10 cellular contexts compared by ENCODE assay signal in the genomic region with DNA sequence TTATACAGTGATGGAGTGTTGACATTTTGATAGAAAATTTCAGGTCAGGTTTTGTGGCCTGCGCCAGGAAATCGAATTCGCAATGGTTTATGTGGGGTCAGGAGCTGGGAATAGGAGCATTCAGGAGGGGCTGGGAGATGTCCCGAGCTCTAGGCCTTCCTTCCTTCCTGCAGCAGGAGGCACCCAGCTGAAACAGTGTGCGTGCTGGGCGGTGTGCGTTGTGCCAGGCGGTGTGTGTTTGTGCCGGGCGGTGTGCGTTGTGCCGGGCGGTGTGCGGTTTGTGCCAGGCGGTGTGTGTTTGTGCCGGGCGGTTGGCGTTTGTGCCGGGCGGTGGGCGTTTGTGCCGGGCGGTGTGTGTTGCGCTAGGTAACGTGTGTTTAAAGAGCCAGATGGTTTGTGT. TPM values are rescaled to one million over a fixed set of nuclear protein-coding genes. Genes with fewer than 3 reads are reported as not detected.
DNase-seq lines count a peak whose midpoint lies in the region; ATAC-seq and TF ChIP-seq lines count a peak whose summit lies in the region.
"Had no signal": no experiment of that assay in that cellular context is flagged by ENCODE, and none has a peak within 500 bp of the region (broad histone marks: within the 10 kb centered on the region; RNA-seq: fewer than 3 reads in every experiment).

No MANE protein-coding gene starts in this region.

- no peaks in the 10 kb centered on the region for H3K36me3 ChIP-seq in Caco-2 (ENCODE audit: control insufficient read depth, insufficient read depth, low read length)
- H3K36me3 ChIP-seq in PC-3 (ENCODE audit: low read depth, low read length), result no peaks in the 10 kb centered on the region

- ATAC-seq in PC-3, result no peak
- no peak for ATAC-seq in HG02970 (IDR thresholded peaks at IDR 0.05; ENCODE audit: low FRiP score, unreplicated experiment)
- ATAC-seq in GM21360 (IDR thresholded peaks at IDR 0.05; ENCODE audit: unreplicated experiment), result no peak

- DNase-seq in Caco-2 (no peak), PC-3 (no peak), coronary artery (ENCODE audit: low spot score) (no peak), neural crest cell (ENCODE audit: low read depth, low spot score) (no peak), DMS114 treated with DMSO at 0.1 percent for 48 hours (lab: John Stamatoyannopoulos, UW; ENCODE audit: unreplicated experiment) (no peak)
- no peak for DNase-seq in stimulated activated naive CD4-positive, alpha-beta T cell (lab: John Stamatoyannopoulos, UW)
- DNase-seq: nucleus accumbens had no signal

- no peak for TF ChIP-seq CTCF in Caco-2 (IDR thresholded peaks at IDR 0.05; ENCODE audit: insufficient read depth in 1 of 2, low read depth in 1 of 2, low read length in 1 of 2, severe bottlenecking in 1 of 2, unreplicated experiment in 1 of 2)
- TF ChIP-seq CTCF in PC-3 (conservative IDR thresholded peaks at IDR 0.05; ENCODE audit: low read depth, low read length), result no peak
- TF ChIP-seq CTCF in coronary artery (IDR thresholded peaks at IDR 0.05), result no peak
- no peak for TF ChIP-seq CTCF in neural crest cell (conservative IDR thresholded peaks at IDR 0.05)

- H3K36me3 Mint-ChIP-seq in Caco-2 (ENCODE audit: insufficient read depth, unreplicated experiment), result peaks cover 10% of the 10 kb centered on the region
- H3K36me3 Mint-ChIP-seq in neural crest cell (ENCODE audit: low read depth), result no peaks in the 10 kb centered on the region

- POLR2A ChIA-PET in Caco-2 (lab: Charles Lee) (interaction anchor here (0.5 kb wide), 1 partner anchor 193 kb away, joined by 4 read pairs; no protein-coding TSS in a partner anchor), PC-3 (lab: Charles Lee; ENCODE audit: unreplicated experiment) (no interaction called here)

- H3K27ac Mint-ChIP-seq in Caco-2 (ENCODE audit: unreplicated experiment), result peak overlapping the region; percentile 62
- no peak overlapping the region for H3K27ac Mint-ChIP-seq in neural crest cell (ENCODE audit: unreplicated experiment)

- peaks cover 34% of the 10 kb centered on the region for H3K79me2 ChIP-seq in PC-3 (ENCODE audit: low read length)

- peak overlapping the region; percentile 85 for H3K9ac ChIP-seq in PC-3 (ENCODE audit: low read length)

- CTCF ChIA-PET in Caco-2 (lab: Charles Lee), result no interaction called here
- CTCF ChIA-PET in PC-3 (lab: Charles Lee), result interaction anchor here (0.7 kb wide), 1 partner anchor 217 kb away, joined by 3 read pairs; no protein-coding TSS in a partner anchor

- H3K4me2 ChIP-seq in PC-3 (ENCODE audit: low read length), result peak overlapping the region; percentile 90

- no peaks in the 10 kb centered on the region for H3K9me3 Mint-ChIP-seq in Caco-2 (ENCODE audit: unreplicated experiment)
- no peaks in the 10 kb centered on the region for H3K9me3 Mint-ChIP-seq in neural crest cell

- no peaks in the 10 kb centered on the region for H4K20me1 ChIP-seq in PC-3 (ENCODE audit: low read length)

- 0 out of 2 replicates have a peak, but pooled peaks cover 10% of the 10 kb centered on the region for H3K4me1 ChIP-seq in Caco-2
- peaks cover 35% of the 10 kb centered on the region for H3K4me1 ChIP-seq in PC-3 (ENCODE audit: insufficient read depth, low read length)

- H3K9me2 ChIP-seq in PC-3 (replicated peaks; ENCODE audit: low read length), result no peaks in the 10 kb centered on the region

- peak overlapping the region; percentile 80 for H3K27ac ChIP-seq in PC-3 (ENCODE audit: low read length)
- peak overlapping the region in 1 of 2 donors; percentile 100 for H3K27ac ChIP-seq in coronary artery

- H3F3A ChIP-seq in PC-3 (ENCODE audit: low read length, unreplicated experiment), result no peaks in the 10 kb centered on the region

- H3K4me1 Mint-ChIP-seq in Caco-2 (ENCODE audit: low read depth, unreplicated experiment), result peaks cover 20% of the 10 kb centered on the region
- peaks cover 30% of the 10 kb centered on the region for H3K4me1 Mint-ChIP-seq in neural crest cell

- no peaks in the 10 kb centered on the region for H3K27me3 Mint-ChIP-seq in Caco-2 (ENCODE audit: insufficient read depth, unreplicated experiment)
- no peaks in the 10 kb centered on the region for H3K27me3 Mint-ChIP-seq in neural crest cell (ENCODE audit: low read depth)

- no peak overlapping the region for H3K4me3 ChIP-seq in Caco-2 (ENCODE audit: low read depth, low read length)
- H3K4me3 ChIP-seq in PC-3 (ENCODE audit: low read length), result peak overlapping the region; percentile 73
- H3K4me3 ChIP-seq in coronary artery, result peak overlapping the region; percentile 95

- H3K27me3 ChIP-seq in Caco-2 (replicated peaks; ENCODE audit: control insufficient read depth, insufficient read depth, low read length) (no peaks in the 10 kb centered on the region), PC-3 (ENCODE audit: low read length) (no peaks in the 10 kb centered on the region)

- H3K4me3 Mint-ChIP-seq in Caco-2 (ENCODE audit: unreplicated experiment) (peak overlapping the region; percentile 85), neural crest cell (peak overlapping the region; percentile 92)

- intact Hi-C loops in Caco-2 (cut with micrococcal nuclease; ENCODE audit: unreplicated experiment) (no loop called here), PC-3 (cut with micrococcal nuclease) (loop anchor here (5.0 kb wide), 1 partner anchor 61 kb away; a partner anchor contains a TSS)

- BruUV-seq in Caco-2 (replicated peaks; lab: Mats Ljungman, UMichigan) (no TSS peak), PC-3 (replicated peaks; lab: Mats Ljungman, UMichigan) (no TSS peak)

- peak overlapping the region; percentile 64 for H2AFZ ChIP-seq in PC-3 (ENCODE audit: low read length)

- no peaks in the 10 kb centered on the region for H3K9me3 ChIP-seq in Caco-2
- no peaks in the 10 kb centered on the region for H3K9me3 ChIP-seq in PC-3 (ENCODE audit: low read length)

RNA-seq across cellular contexts. Expression of a gene that starts 1.7 kb away (rescaled TPM):
- 26.3 and 27.4 TPM in 2 replicates for total RNA-seq in Caco-2 (2022)
- 6.2 and 11.2 TPM in 2 replicates for total RNA-seq in PC-3 (2014; rRNA removed)
- total RNA-seq in neural crest cell, result 22.8 and 24.0 TPM in 2 replicates

RNA-seq across cellular contexts. Expression of a gene that starts 57.5 kb away (rescaled TPM):
- total RNA-seq in Caco-2 (2022), result not detected in 2 replicates
- not detected in 2 replicates for total RNA-seq in PC-3 (2014; rRNA removed)
- not detected in 2 replicates for total RNA-seq in neural crest cell
- total RNA-seq: dermis microvascular lymphatic vessel endothelial cell had no signal

RNA-seq across cellular contexts. Expression of a gene that starts 59.1 kb away (rescaled TPM):
- total RNA-seq in Caco-2 (2022), result 81.1 and 89.3 TPM in 2 replicates
- total RNA-seq in PC-3 (2014; rRNA removed), result 48.1 and 81.4 TPM in 2 replicates
- 72.1 and 74.0 TPM in 2 replicates for total RNA-seq in neural crest cell
